In the genomic region with DNA sequence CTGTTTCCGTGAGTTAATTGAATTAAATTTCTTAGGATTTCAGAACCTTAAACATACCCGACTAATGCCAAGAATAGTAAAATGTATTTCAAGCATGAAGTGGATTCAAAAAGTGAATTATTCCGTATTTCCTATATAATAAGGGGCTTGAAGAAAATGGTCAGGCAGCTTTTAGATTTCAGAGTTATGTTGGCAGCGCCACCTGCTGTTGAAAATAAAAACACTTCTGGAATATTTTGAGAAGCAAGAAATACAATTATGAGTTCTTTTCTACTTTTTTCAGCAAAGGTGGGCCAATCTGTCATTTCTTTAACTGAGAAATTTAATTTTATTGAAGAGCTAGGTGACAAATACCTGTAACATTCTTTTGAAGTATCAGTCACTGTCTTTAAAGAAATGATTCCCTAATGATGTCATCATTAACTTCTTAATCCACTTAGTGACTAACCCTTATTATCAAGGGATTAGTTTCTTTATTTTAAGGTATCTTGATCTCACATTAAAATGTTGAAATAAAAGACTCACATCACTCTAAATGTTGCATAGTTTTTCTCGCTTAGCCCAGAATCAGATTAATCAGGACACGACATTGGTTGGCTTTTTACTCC, we compare ENCODE assay signal across 8 cellular contexts. TPM values are rescaled to one million over a fixed set of nuclear protein-coding genes. Genes with fewer than 3 reads are reported as not detected.
DNase-seq lines count a peak whose midpoint lies in the region; ATAC-seq and TF ChIP-seq lines count a peak whose summit lies in the region.

No MANE protein-coding gene starts in this region.

- no peaks in the 10 kb centered on the region for H3K36me3 ChIP-seq in right atrium auricular region

- intact Hi-C loops in cardiac septum (cut with DNase I), result loop anchor here (5.0 to 10.0 kb wide), 2 partner anchors 114 to 221 kb away; partner anchors contain the start of gene AGR2

- H3K4me1 ChIP-seq in right atrium auricular region, result no peaks in the 10 kb centered on the region

- DNase-seq in right atrium auricular region (ENCODE audit: low spot score), result no peak
- no peak for DNase-seq in cardiac septum (ENCODE audit: low spot score)
- DNase-seq in NCI-H1930 (lab: John Stamatoyannopoulos, UW), result peak; percentile 4 to 35
- peak; percentile 40 for DNase-seq in amniotic stem cell (lab: John Stamatoyannopoulos, UW)
- DNase-seq in kidney tubule cell (ENCODE audit: low spot score), result peak; percentile 38

- H3K4me3 ChIP-seq in right atrium auricular region, result no peak overlapping the region

- no peaks in the 10 kb centered on the region for H3K9me3 ChIP-seq in right atrium auricular region

- H3K27ac ChIP-seq in right atrium auricular region, result no peak overlapping the region

- H3K27me3 ChIP-seq in right atrium auricular region, result no peaks in the 10 kb centered on the region

- TF ChIP-seq CTCF in right atrium auricular region (IDR thresholded peaks at IDR 0.05), result peak; percentile 59 to 84

- ATAC-seq in HG02763 (IDR thresholded peaks at IDR 0.05; ENCODE audit: unreplicated experiment), result no peak
- no peak for ATAC-seq in HG02610 (IDR thresholded peaks at IDR 0.05; ENCODE audit: unreplicated experiment)
- ATAC-seq in GM18858 (IDR thresholded peaks at IDR 0.05; ENCODE audit: unreplicated experiment), result no peak

RNA-seq across cellular contexts. Expression of gene AGR3, which starts 36.6 kb away (rescaled TPM):
- not detected for total RNA-seq in right atrium auricular region
- total RNA-seq in cardiac septum, result not detected

Comparison
In these comparisons a context has a peak if more than half of its experiments do, and no peak if none do; other contexts are left out.
1. DNase-seq: peak in NCI-H1930 (2 of 2), amniotic stem cell (single experiment) and kidney tubule cell (single experiment); none in right atrium auricular region (single experiment) and cardiac septum (single experiment).